ENCODE assay signal across 9 cellular contexts in genomic region chr1:237851209-237851845, GRCh38. TPM values are rescaled to one million over a fixed set of nuclear protein-coding genes. Genes with fewer than 3 reads are reported as not detected.
A peak's percentile ranks its signal among the peaks of the same experiment; 100 is the strongest.
DNase-seq lines count a peak whose midpoint lies in the region; ATAC-seq and TF ChIP-seq lines count a peak whose summit lies in the region.
"Had no signal": no experiment of that assay in that cellular context is flagged by ENCODE, and none has a peak within 500 bp of the region (broad histone marks: within the 10 kb centered on the region; RNA-seq: fewer than 3 reads in every experiment).

No MANE protein-coding gene starts in this region.

- peak; percentile 23 for DNase-seq in NCI-H2107 treated with DMSO at 0.1 percent for 48 hours (lab: John Stamatoyannopoulos, UW; ENCODE audit: unreplicated experiment)
- DNase-seq in NCI-H2107 (lab: John Stamatoyannopoulos, UW) = no peak
- DNase-seq in NT2/D1 (ENCODE audit: low read depth, low spot score) = peak; percentile 74
- DNase-seq in mucosa of gallbladder (ENCODE audit: low spot score) = peak; percentile 17
- no peak for DNase-seq in dedifferentiated amniotic fluid mesenchymal stem cell (ENCODE audit: extremely low spot score)

- H3K4me3 Mint-ChIP-seq in brain = no peak overlapping the region

- no peaks in the 10 kb centered on the region for H3K27me3 ChIP-seq in NT2/D1 (ENCODE audit: insufficient read depth, insufficient read length)

- no peaks in the 10 kb centered on the region for H3K36me3 ChIP-seq in NT2/D1 (ENCODE audit: insufficient read depth, insufficient read length, low read length)

- TF ChIP-seq CTCF in brain (conservative IDR thresholded peaks at IDR 0.05) = peak; percentile 54 to 74

- H3K4me1 ChIP-seq in NT2/D1 (ENCODE audit: insufficient read depth, insufficient read length) = no peaks in the 10 kb centered on the region

- H3K36me3 Mint-ChIP-seq in brain = no peaks in the 10 kb centered on the region

- H3K4me1 Mint-ChIP-seq in brain = no peaks in the 10 kb centered on the region

- no peak overlapping the region for H3K9ac ChIP-seq in NT2/D1 (ENCODE audit: insufficient read length, low read depth)

- H3K4me3 ChIP-seq in NT2/D1 (ENCODE audit: insufficient read length, low read depth) = no peak overlapping the region

- no peaks in the 10 kb centered on the region for H3K9me3 Mint-ChIP-seq in brain

- ATAC-seq in HG02885 (IDR thresholded peaks at IDR 0.05; ENCODE audit: poor library complexity, unreplicated experiment) = peak; percentile 63
- ATAC-seq in HG02623 (IDR thresholded peaks at IDR 0.05; ENCODE audit: unreplicated experiment) = no peak

- H3K27me3 Mint-ChIP-seq in brain = peaks cover 7% of the 10 kb centered on the region

- peaks cover 11% of the 10 kb centered on the region for H3K9me3 ChIP-seq in NT2/D1 (ENCODE audit: insufficient read depth, low read length)

- H3K27ac Mint-ChIP-seq in brain = no peak overlapping the region

RNA-seq across cellular contexts. Expression of gene ZP4, which starts 39.4 kb away (rescaled TPM):
- polyA plus RNA-seq in brain (ENCODE audit: insufficient read depth, low read depth, low replicate concordance) = not detected
- total RNA-seq in mucosa of gallbladder = not detected
- polyA plus RNA-seq: BJ had no signal

Comparison
In these comparisons a context has a peak if more than half of its experiments do, and no peak if none do; other contexts are left out.
1. DNase-seq: peak in NCI-H2107 treated with DMSO at 0.1 percent for 48 hours (single experiment), NT2/D1 (single experiment) and mucosa of gallbladder (single experiment); none in NCI-H2107 (single experiment) and dedifferentiated amniotic fluid mesenchymal stem cell (single experiment).